In genomic region chr2:229553091-229553490, GRCh38 we compare ENCODE assay signal across 14 cellular contexts.
"Had no signal": no experiment of that assay in that cellular context is flagged by ENCODE, and none has a peak within 500 bp of the region (broad histone marks: within the 10 kb centered on the region; RNA-seq: fewer than 3 reads in every experiment).

No MANE protein-coding gene starts in this region.

- H3K4me3 ChIP-seq: ascending aorta, dorsolateral prefrontal cortex, esophagus muscularis mucosa, smooth muscle cell, thyroid gland, uterus had no signal

- ATAC-seq: naive thymus-derived CD8-positive, alpha-beta T cell; right cardiac atrium had no signal

- H3K4me1 ChIP-seq: ascending aorta, esophagus muscularis mucosa, thyroid gland, uterus had no signal

- H3K9me3 ChIP-seq: ascending aorta, esophagus muscularis mucosa, neutrophil, thyroid gland, uterus had no signal

- H3K27me3 ChIP-seq: ascending aorta, dorsolateral prefrontal cortex, esophagus muscularis mucosa, neutrophil, thyroid gland, uterus had no signal

- DNase-seq: activated CD4-positive, alpha-beta memory T cell treated with anti-CD3 and anti-CD28 coated beads for 36 hours; activated CD4-positive, alpha-beta T cell treated with anti-CD3 and anti-CD28 coated beads for 1 hour; activated naive CD8-positive, alpha-beta T cell treated with anti-CD3 and anti-CD28 coated beads, Interleukin-2, amount 10 ng/mL, durations not matched to agents 7 days and 5 days; activated T-cell treated with anti-CD3 and anti-CD28 coated beads, Interleukin-2, amount 50 U/mL, for 48 hours; dorsolateral prefrontal cortex; naive thymus-derived CD8-positive, alpha-beta T cell; right cardiac atrium; T-helper 9 cell; thyroid gland; uterus had no signal

- H3K36me3 ChIP-seq: ascending aorta, esophagus muscularis mucosa, neutrophil, thyroid gland, uterus had no signal

- H3K27ac ChIP-seq: ascending aorta, dorsolateral prefrontal cortex, esophagus muscularis mucosa, neutrophil, thyroid gland, uterus had no signal
